Comparison of ENCODE assay signal across 1 cellular context in the genomic region with DNA sequence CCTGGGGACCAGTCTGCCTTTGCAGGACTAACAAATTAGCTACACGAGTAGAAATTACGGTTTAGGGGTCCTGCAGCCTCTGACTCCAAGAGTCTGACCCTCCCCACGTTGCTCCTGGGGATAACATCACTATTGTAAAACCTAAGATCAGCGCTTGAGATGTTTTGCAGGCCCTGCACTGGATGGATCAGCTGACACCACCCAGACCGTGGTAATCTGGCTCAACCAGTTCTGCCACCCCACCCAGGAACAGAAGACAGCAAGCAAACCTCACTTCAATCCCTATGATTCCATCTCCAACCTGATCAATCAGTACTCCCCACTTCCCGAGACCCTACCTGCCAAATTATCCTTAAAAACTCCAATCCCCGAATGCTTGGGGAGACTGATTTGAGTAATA.
TF ChIP-seq lines count a peak whose summit lies in the region.

No MANE protein-coding gene starts in this region.

TF ChIP-seq in HCT116, 20 proteins besides CTCF, POLR2A, EP300 and RAD21:
- TF ChIP-seq CEBPB (IDR thresholded peaks at IDR 0.05; ENCODE audit: low read depth) (no peak), TCF7L2 (IDR thresholded peaks at IDR 0.05; ENCODE audit: borderline replicate concordance, extremely low read depth, insufficient read depth, insufficient read length) (no peak), SIN3A (IDR thresholded peaks at IDR 0.05; ENCODE audit: low read depth) (no peak), FOSL1 (IDR thresholded peaks at IDR 0.05; ENCODE audit: low read depth) (no peak)
- TF ChIP-seq, protein P1, sequence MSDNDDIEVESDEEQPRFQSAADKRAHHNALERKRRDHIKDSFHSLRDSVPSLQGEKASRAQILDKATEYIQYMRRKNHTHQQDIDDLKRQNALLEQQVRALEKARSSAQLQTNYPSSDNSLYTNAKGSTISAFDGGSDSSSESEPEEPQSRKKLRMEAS (IDR thresholded peaks at IDR 0.05): no peak
TF ChIP-seq in HCT116: peak in this region for 0.
